Comparison of ENCODE assay signal across 2 cellular contexts in genomic region chr1:198019126-198019525, GRCh38.
TF ChIP-seq lines count a peak whose summit lies in the region.

No MANE protein-coding gene starts in this region.

TF ChIP-seq in A549, 52 proteins besides CTCF, POLR2A, EP300 and RAD21 (continued from another document):
- TF ChIP-seq, protein P1, sequence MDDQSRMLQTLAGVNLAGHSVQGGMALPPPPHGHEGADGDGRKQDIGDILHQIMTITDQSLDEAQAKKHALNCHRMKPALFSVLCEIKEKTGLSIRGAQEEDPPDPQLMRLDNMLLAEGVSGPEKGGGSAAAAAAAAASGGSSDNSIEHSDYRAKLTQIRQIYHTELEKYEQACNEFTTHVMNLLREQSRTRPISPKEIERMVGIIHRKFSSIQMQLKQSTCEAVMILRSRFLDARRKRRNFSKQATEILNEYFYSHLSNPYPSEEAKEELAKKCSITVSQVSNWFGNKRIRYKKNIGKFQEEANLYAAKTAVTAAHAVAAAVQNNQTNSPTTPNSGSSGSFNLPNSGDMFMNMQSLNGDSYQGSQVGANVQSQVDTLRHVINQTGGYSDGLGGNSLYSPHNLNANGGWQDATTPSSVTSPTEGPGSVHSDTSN (IDR thresholded peaks at IDR 0.05) = no peak
- TF ChIP-seq RARB (CRISPR knock-in tag; IDR thresholded peaks at IDR 0.05) (no peak), FOXS1 (CRISPR knock-in tag; IDR thresholded peaks at IDR 0.05) (no peak), TP53 (CRISPR knock-in tag; IDR thresholded peaks at IDR 0.05) (no peak), RFX5 (IDR thresholded peaks at IDR 0.05) (no peak), NR3C1 (IDR thresholded peaks at IDR 0.05) (no peak), CBX2 (IDR thresholded peaks at IDR 0.05; ENCODE audit: borderline replicate concordance, low read depth) (no peak), NFE2L2 (conservative IDR thresholded peaks at IDR 0.05; ENCODE audit: low read length) (no peak), TFCP2L1 (CRISPR knock-in tag; IDR thresholded peaks at IDR 0.05) (no peak), ZNF302 (CRISPR knock-in tag; IDR thresholded peaks at IDR 0.05) (no peak), REST (IDR thresholded peaks at IDR 0.05) (no peak), CHD4 (IDR thresholded peaks at IDR 0.05; ENCODE audit: borderline replicate concordance) (no peak), ZFP36 (IDR thresholded peaks at IDR 0.05; ENCODE audit: borderline replicate concordance, partially characterized antibody) (no peak), HOXA7 (CRISPR knock-in tag; IDR thresholded peaks at IDR 0.05) (no peak), CEBPB (IDR thresholded peaks at IDR 0.05) (no peak)
- TF ChIP-seq, protein P2, sequence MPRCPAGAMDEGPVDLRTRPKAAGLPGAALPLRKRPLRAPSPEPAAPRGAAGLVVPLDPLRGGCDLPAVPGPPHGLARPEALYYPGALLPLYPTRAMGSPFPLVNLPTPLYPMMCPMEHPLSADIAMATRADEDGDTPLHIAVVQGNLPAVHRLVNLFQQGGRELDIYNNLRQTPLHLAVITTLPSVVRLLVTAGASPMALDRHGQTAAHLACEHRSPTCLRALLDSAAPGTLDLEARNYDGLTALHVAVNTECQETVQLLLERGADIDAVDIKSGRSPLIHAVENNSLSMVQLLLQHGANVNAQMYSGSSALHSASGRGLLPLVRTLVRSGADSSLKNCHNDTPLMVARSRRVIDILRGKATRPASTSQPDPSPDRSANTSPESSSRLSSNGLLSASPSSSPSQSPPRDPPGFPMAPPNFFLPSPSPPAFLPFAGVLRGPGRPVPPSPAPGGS (IDR thresholded peaks at IDR 0.05) = no peak

TF ChIP-seq in IMR-90, 13 proteins besides CTCF, POLR2A, EP300 and RAD21 (continued from another document):
- TF ChIP-seq, protein P3, sequence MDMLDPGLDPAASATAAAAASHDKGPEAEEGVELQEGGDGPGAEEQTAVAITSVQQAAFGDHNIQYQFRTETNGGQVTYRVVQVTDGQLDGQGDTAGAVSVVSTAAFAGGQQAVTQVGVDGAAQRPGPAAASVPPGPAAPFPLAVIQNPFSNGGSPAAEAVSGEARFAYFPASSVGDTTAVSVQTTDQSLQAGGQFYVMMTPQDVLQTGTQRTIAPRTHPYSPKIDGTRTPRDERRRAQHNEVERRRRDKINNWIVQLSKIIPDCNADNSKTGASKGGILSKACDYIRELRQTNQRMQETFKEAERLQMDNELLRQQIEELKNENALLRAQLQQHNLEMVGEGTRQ (IDR thresholded peaks at IDR 0.05; ENCODE audit: low read depth, low read length) = no peak
